ENCODE assay signal across 8 cellular contexts in genomic region chr18:7566244-7566586, GRCh38. TPM values are rescaled to one million over a fixed set of nuclear protein-coding genes. Genes with fewer than 3 reads are reported as not detected.
DNase-seq lines count a peak whose midpoint lies in the region; TF ChIP-seq lines count a peak whose summit lies in the region.

No MANE protein-coding gene starts in this region.

- peaks cover 6% of the 10 kb centered on the region; the same call in 1 of the 2 replicates for H3K4me1 ChIP-seq in HEK293 (ENCODE audit: control insufficient read depth, insufficient read depth, low read length)
- no peaks in the 10 kb centered on the region for H3K4me1 ChIP-seq in BE2C

- H3K9me3 ChIP-seq in HEK293 (ENCODE audit: control insufficient read depth, insufficient read depth, low read depth, low read length) (no peaks in the 10 kb centered on the region), BE2C (no peaks in the 10 kb centered on the region)

- no peak for TF ChIP-seq CTCF in HEK293 (tag by site-specific recombination; IDR thresholded peaks at IDR 0.05)
- TF ChIP-seq CTCF in BE2C (IDR thresholded peaks at IDR 0.05; ENCODE audit: low read depth, low read length), result no peak

- 8% methylated on average over 7 of the region's 7 CpGs for WGBS in adipose tissue, 3 donors

- H3K4me3 ChIP-seq in HEK293 (ENCODE audit: low read depth, low read length) (peak overlapping the region; percentile 60), iPS-11a (ENCODE audit: low read depth, low read length) (peak overlapping the region; percentile 48), skeletal muscle cell (ENCODE audit: low read depth, low read length) (peak overlapping the region; percentile 82), BE2C (ENCODE audit: low read depth, low read length) (no peak overlapping the region)

- peak overlapping the region; percentile 94 for H3K27ac ChIP-seq in HEK293 (ENCODE audit: extremely low read depth, low read depth, low read length)
- H3K27ac ChIP-seq in adipose tissue (ENCODE audit: low read depth, low read length), result peak overlapping the region; percentile 6

- H3K36me3 ChIP-seq in HEK293 (ENCODE audit: control insufficient read depth in 2 of 2, insufficient read depth in 1 of 2, low read length in 2 of 2), result no peaks in the 10 kb centered on the region
- H3K36me3 ChIP-seq in BE2C, result no peaks in the 10 kb centered on the region

- POLR2A ChIA-PET in HEK293 (lab: Yijun Ruan, JAX), result interaction anchor here (0.5 to 1.3 kb wide), 3 partner anchors 10 to 974 kb away, joined by 3 read pairs; no protein-coding TSS in a partner anchor

- no peak for DNase-seq in skeletal muscle cell (ENCODE audit: low read depth)
- no peak for DNase-seq in BE2C
- DNase-seq in effector CD8-positive, alpha-beta T cell (lab: John Stamatoyannopoulos, UW), result no peak
- no peak for DNase-seq in OCI-M2 (lab: John Stamatoyannopoulos, UW; ENCODE audit: unreplicated experiment)
- no peak for DNase-seq in glomerular visceral epithelial cell (ENCODE audit: extremely low spot score)

- H3K27me3 ChIP-seq in BE2C, result peaks cover 36% of the 10 kb centered on the region

- CTCF ChIA-PET in HEK293 (lab: Yijun Ruan, JAX), result interaction anchor here (0.6 to 2.3 kb wide), 18 partner anchors 8 to 1763 kb away, joined by 3 to 23 read pairs (median 4); no protein-coding TSS in a partner anchor

TF ChIP-seq in HEK293, 187 proteins besides CTCF, POLR2A, EP300 and RAD21:
- TF ChIP-seq ZBTB20 (tag by site-specific recombination; IDR thresholded peaks at IDR 0.05) (peak; percentile 57; the same call in 1 of the 2 replicates), ZNF335 (tag by site-specific recombination; conservative IDR thresholded peaks at IDR 0.05) (peak; percentile 47; the same call in 1 of the 2 replicates), ZNF518A (tag by site-specific recombination; conservative IDR thresholded peaks at IDR 0.05; ENCODE audit: low read depth) (no peak), ZNF394 (tag by site-specific recombination; IDR thresholded peaks at IDR 0.05; ENCODE audit: borderline replicate concordance) (no peak), ZNF664 (tag by site-specific recombination; IDR thresholded peaks at IDR 0.05) (no peak), ZBTB48 (tag by site-specific recombination; IDR thresholded peaks at IDR 0.05) (no peak), ZNF391 (tag by site-specific recombination; IDR thresholded peaks at IDR 0.05; ENCODE audit: borderline replicate concordance, low read depth) (no peak), KLF10 (tag by site-specific recombination; IDR thresholded peaks at IDR 0.05) (no peak), ZNF214 (tag by site-specific recombination; IDR thresholded peaks at IDR 0.05; ENCODE audit: borderline replicate concordance) (no peak), ZNF184 (tag by site-specific recombination; IDR thresholded peaks at IDR 0.05) (no peak)
TF ChIP-seq in HEK293: peak in this region for 2.

RNA-seq across cellular contexts. Expression of gene PTPRM, which starts 0.9 kb away (rescaled TPM):
- 100 to 1,000 TPM in 1 of 3 donors, 10 to 100 TPM in 2; 20.6 to 106 (median 88.9) TPM for polyA plus RNA-seq in adipose tissue
- polyA plus RNA-seq in BE2C (2012; ENCODE audit: insufficient read depth, insufficient read length, low read depth), result 0.32 TPM
